ENCODE assay signal across 8 cellular contexts in the genomic region with DNA sequence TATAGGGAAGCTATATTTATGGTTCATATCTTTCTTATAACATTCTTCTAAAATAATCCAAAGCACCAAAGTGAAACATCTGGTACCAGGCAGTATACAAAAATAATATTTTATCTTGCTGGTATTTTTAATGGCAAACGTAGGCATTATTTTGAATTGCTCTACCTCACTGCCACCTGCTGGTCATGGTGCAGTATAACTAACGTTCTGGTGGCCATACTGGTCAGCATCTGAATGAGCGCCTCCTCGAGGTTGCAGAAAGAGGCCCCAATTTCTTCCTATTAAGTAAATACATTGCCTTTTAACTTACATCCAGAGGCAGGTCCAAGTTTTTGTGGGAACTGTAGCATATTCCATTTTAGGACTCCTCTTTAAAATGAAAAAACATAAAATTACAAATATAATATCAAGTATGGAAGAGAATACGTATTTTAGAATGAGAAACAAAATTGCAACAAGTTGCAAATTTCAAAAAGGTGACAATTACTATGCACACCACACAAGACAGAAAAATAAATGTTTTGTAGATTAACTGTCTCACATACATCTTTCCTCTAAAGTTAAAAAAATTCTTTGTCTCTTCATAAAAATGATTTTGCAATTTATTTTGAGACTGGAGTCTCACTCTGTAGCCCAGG. TPM values are rescaled to one million over a fixed set of nuclear protein-coding genes. Genes with fewer than 3 reads are reported as not detected.
DNase-seq lines count a peak whose midpoint lies in the region; ATAC-seq and TF ChIP-seq lines count a peak whose summit lies in the region.

No MANE protein-coding gene starts in this region.

- DNase-seq in NCI-H1092 treated with DMSO at 0.1 percent for 48 hours (lab: John Stamatoyannopoulos, UW) (peak; percentile 87), SK-N-MC (ENCODE audit: low read depth, low spot score) (peak; percentile 70), glomerular endothelial cell (ENCODE audit: extremely low read depth, low read depth, low spot score) (peak; percentile 85), posterior cingulate gyrus (peak in 8 of 10 donors; percentile 27 to 92 (median 68)), vagina (ENCODE audit: extremely low spot score in 2 of 2) (no peak)
- peak; percentile 70 for DNase-seq in activated naive CD4-positive, alpha-beta T cell treated with Interleukin-2 at 50 U/mL for 16 hours

- no peak for TF ChIP-seq POLR2A in vagina (IDR thresholded peaks at IDR 0.05)

- H3K27me3 ChIP-seq in vagina: no peaks in the 10 kb centered on the region

- no peak overlapping the region for H3K9ac ChIP-seq in SK-N-MC (ENCODE audit: insufficient read length)

- no peak overlapping the region for H3K27ac ChIP-seq in SK-N-MC
- no peak overlapping the region for H3K27ac ChIP-seq in vagina

- no peak overlapping the region for H3K4me3 ChIP-seq in SK-N-MC
- H3K4me3 ChIP-seq in vagina: no peak overlapping the region

- H3K36me3 ChIP-seq in SK-N-MC (ENCODE audit: insufficient read depth, low read length) (no peaks in the 10 kb centered on the region), vagina (no peaks in the 10 kb centered on the region)

- no peaks in the 10 kb centered on the region for H3K9me3 ChIP-seq in SK-N-MC (ENCODE audit: low read depth, low read length)
- no peaks in the 10 kb centered on the region for H3K9me3 ChIP-seq in vagina

- ATAC-seq in HG02588 (IDR thresholded peaks at IDR 0.05; ENCODE audit: unreplicated experiment): peak; percentile 91

- intact Hi-C loops in posterior cingulate gyrus (cut with DNase I) (loop anchor here (1.0 to 10.0 kb wide), 4 partner anchors 182 to 618 kb away; a partner anchor contains a TSS), vagina (cut with DNase I) (loop anchor here (5.0 kb wide), 1 partner anchor 386 kb away; no protein-coding TSS in a partner anchor)

- H3K4me1 ChIP-seq in vagina: no peaks in the 10 kb centered on the region

- TF ChIP-seq CTCF in GM12872 (IDR thresholded peaks at IDR 0.05; ENCODE audit: insufficient read depth, low read depth, low read length) (peak; percentile 91), vagina (IDR thresholded peaks at IDR 0.05) (peak; percentile 69 to 95 (median 70))

RNA-seq across cellular contexts. Expression of a gene that starts 22.9 kb away (rescaled TPM):
- not detected in 2 replicates for total RNA-seq in glomerular endothelial cell
- total RNA-seq in vagina: 11.3 TPM

RNA-seq across cellular contexts. Expression of a gene that starts 56.6 kb away (rescaled TPM):
- total RNA-seq in glomerular endothelial cell: 58.9 and 101 TPM in 2 replicates
- total RNA-seq in vagina: 18.9 TPM

Comparison
In these comparisons a context has a peak if more than half of its experiments do, and no peak if none do; other contexts are left out.
1. DNase-seq: peak in NCI-H1092 treated with DMSO at 0.1 percent for 48 hours (single experiment), SK-N-MC (single experiment), activated naive CD4-positive, alpha-beta T cell treated with Interleukin-2 at 50 U/mL for 16 hours (single experiment), glomerular endothelial cell (single experiment) and posterior cingulate gyrus (8 of 10); none in vagina (0 of 2).
2. RNA of a gene that starts 22.9 kb away (total RNA-seq): 11.3 TPM in vagina (single experiment); not detected in glomerular endothelial cell; every median in the first group is over 10 times any median in the second.